In the genomic region with DNA sequence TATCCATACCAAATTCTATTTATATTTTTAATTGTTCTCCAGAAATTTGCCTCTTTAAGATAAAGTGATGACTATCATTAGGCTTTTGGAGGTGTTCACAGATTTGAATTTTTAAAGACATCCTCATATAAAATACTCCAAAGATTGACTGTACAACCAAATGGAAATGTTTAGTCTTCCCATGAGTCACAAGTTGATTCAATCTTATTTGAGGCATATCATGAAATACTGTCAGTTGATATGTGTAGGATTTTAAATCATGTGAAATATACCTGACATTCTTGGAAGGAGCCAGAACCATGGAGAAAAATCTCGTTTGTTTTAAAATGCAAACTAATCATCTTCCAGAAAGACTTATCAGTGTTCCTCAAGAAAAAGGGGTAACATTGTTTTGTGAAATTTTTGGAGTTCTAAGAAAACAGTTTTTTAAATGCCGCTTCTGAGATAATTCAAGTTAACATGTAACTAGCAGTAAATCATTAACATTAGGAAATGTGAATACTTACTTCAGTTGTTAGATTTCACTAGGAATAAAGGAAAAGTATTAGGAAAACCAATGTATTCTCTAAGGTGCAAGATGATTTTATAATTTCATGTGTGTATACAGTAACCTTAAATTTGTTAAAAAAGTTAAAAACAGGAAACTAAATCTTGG, we compare ENCODE assay signal across 21 cellular contexts. TPM values are rescaled to one million over a fixed set of nuclear protein-coding genes. Genes with fewer than 3 reads are reported as not detected.
DNase-seq lines count a peak whose midpoint lies in the region; ATAC-seq and TF ChIP-seq lines count a peak whose summit lies in the region.
"Had no signal": no experiment of that assay in that cellular context is flagged by ENCODE, and none has a peak within 500 bp of the region (broad histone marks: within the 10 kb centered on the region; RNA-seq: fewer than 3 reads in every experiment).

No MANE protein-coding gene starts in this region.

- no peaks in the 10 kb centered on the region for H3K9me3 ChIP-seq in A673 (ENCODE audit: low read depth, low read length, poor library complexity, severe bottlenecking)
- H3K9me3 ChIP-seq: left lung, SJSA1, stomach, uterus had no signal

- no peaks in the 10 kb centered on the region for H3K27me3 ChIP-seq in A673 (replicated peaks; ENCODE audit: insufficient read depth, low read depth, low read length, poor library complexity)
- H3K27me3 ChIP-seq in GM23338 (ENCODE audit: insufficient read depth): no peaks in the 10 kb centered on the region
- H3K27me3 ChIP-seq: left lung, SJSA1, stomach, uterus had no signal

- no peaks in the 10 kb centered on the region for H3K79me2 ChIP-seq in GM23338 (replicated peaks; ENCODE audit: insufficient read depth)

- CTCF ChIA-PET in A673 (lab: Charles Lee): no interaction called here

- POLR2A ChIA-PET in A673 (lab: Charles Lee; ENCODE audit: low non-redundant PET): no interaction called here

- peaks cover 8% of the 10 kb centered on the region for H3K4me1 ChIP-seq in A673 (ENCODE audit: insufficient read depth, low read length, poor library complexity, severe bottlenecking)
- H3K4me1 ChIP-seq in GM23338 (ENCODE audit: insufficient read depth): no peaks in the 10 kb centered on the region
- H3K4me1 ChIP-seq: SJSA1, uterus had no signal

- H3K27me3 Mint-ChIP-seq in GM23338 (ENCODE audit: insufficient read depth, low read depth, poor library complexity): peaks cover 1% of the 10 kb centered on the region
- no peaks in the 10 kb centered on the region for H3K27me3 Mint-ChIP-seq in activated naive CD8-positive, alpha-beta T cell treated with anti-CD3 and anti-CD28 coated beads for 36 hours

- peak overlapping the region; percentile 80 for H3K27ac Mint-ChIP-seq in GM23338
- H3K27ac Mint-ChIP-seq in activated naive CD8-positive, alpha-beta T cell treated with anti-CD3 and anti-CD28 coated beads for 36 hours: peak overlapping the region; percentile 25

- H3K36me3 Mint-ChIP-seq in GM23338 (ENCODE audit: low read depth): peaks cover 7% of the 10 kb centered on the region; the same call in 2 of the 3 replicates
- peaks cover 16% of the 10 kb centered on the region for H3K36me3 Mint-ChIP-seq in activated naive CD8-positive, alpha-beta T cell treated with anti-CD3 and anti-CD28 coated beads for 36 hours

- no peaks in the 10 kb centered on the region for H3K9me3 Mint-ChIP-seq in GM23338
- no peaks in the 10 kb centered on the region for H3K9me3 Mint-ChIP-seq in activated naive CD8-positive, alpha-beta T cell treated with anti-CD3 and anti-CD28 coated beads for 36 hours

- H3K36me3 ChIP-seq in A673 (ENCODE audit: insufficient read depth, low read length, poor library complexity, severe bottlenecking) (peaks cover 32% of the 10 kb centered on the region), GM23338 (ENCODE audit: insufficient read depth) (peaks cover 3% of the 10 kb centered on the region; the same call in 1 of the 2 replicates)
- H3K36me3 ChIP-seq: uterus had no signal

- DNase-seq in A673 (ENCODE audit: low spot score) (no peak), GM23338 (ENCODE audit: low spot score) (no peak), kidney tubule cell (ENCODE audit: low spot score) (peak; percentile 64), NCI-H1105 treated with DMSO at 0.1 percent for 48 hours (lab: John Stamatoyannopoulos, UW) (no peak), NCI-H1105 (lab: John Stamatoyannopoulos, UW) (no peak)
- DNase-seq in activated naive CD8-positive, alpha-beta T cell treated with anti-CD3 and anti-CD28 coated beads for 36 hours: no peak
- DNase-seq in effector CD4-positive, alpha-beta T cell: no peak
- DNase-seq: activated CD8-positive, alpha-beta memory T cell treated with anti-CD3 and anti-CD28 coated beads for 24 hours; activated gamma-delta T cell; KG1; left lung; NCI-H1436; NCI-H345; stomach; uterus had no signal

- no peak overlapping the region for H3K4me3 ChIP-seq in A673 (ENCODE audit: low read depth, low read length, poor library complexity, severe bottlenecking)
- no peak overlapping the region for H3K4me3 ChIP-seq in GM23338
- H3K4me3 ChIP-seq: coronary artery, left lung, SJSA1, smooth muscle cell, stomach, uterus had no signal

- intact Hi-C loops in A673 (cut with micrococcal nuclease; ENCODE audit: unreplicated experiment): loop anchor here (5.0 kb wide), 1 partner anchor 36 kb away; a partner anchor contains a TSS

- H3K27ac ChIP-seq in A673 (ENCODE audit: low read depth, low read length, poor library complexity, severe bottlenecking) (peak overlapping the region; percentile 41), GM23338 (ENCODE audit: low read depth) (peak overlapping the region; percentile 29; the same call in 1 of the 2 replicates)
- H3K27ac ChIP-seq: coronary artery, HL-60, left lung, SJSA1, uterus had no signal

- no peak for ATAC-seq in GM23338
- no peak for ATAC-seq in GM19455 (IDR thresholded peaks at IDR 0.05; ENCODE audit: unreplicated experiment)
- ATAC-seq: esophagus mucosa, left lung had no signal

- H3K4me2 ChIP-seq in GM23338: no peak overlapping the region
- H3K4me2 ChIP-seq: smooth muscle cell had no signal

- BruUV-seq in A673 (replicated peaks; lab: Mats Ljungman, UMichigan): no TSS peak

- no peak overlapping the region for H2AFZ ChIP-seq in GM23338

- H3K4me3 Mint-ChIP-seq in GM23338: no peak overlapping the region
- no peak overlapping the region for H3K4me3 Mint-ChIP-seq in activated naive CD8-positive, alpha-beta T cell treated with anti-CD3 and anti-CD28 coated beads for 36 hours

- H4K20me1 ChIP-seq in GM23338 (replicated peaks; ENCODE audit: insufficient read depth): no peaks in the 10 kb centered on the region; the same call in 1 of the 2 replicates

- TF ChIP-seq CTCF in A673 (conservative IDR thresholded peaks at IDR 0.05; ENCODE audit: low read depth, low read length): no peak
- TF ChIP-seq CTCF in GM23338 (conservative IDR thresholded peaks at IDR 0.05; ENCODE audit: low read depth in 2 of 2): no peak

- H3K9me2 ChIP-seq in GM23338 (ENCODE audit: insufficient read depth): no peaks in the 10 kb centered on the region

- H3K4me1 Mint-ChIP-seq in GM23338: peaks cover 5% of the 10 kb centered on the region; the same call in 2 of the 3 replicates
- peaks cover 18% of the 10 kb centered on the region for H3K4me1 Mint-ChIP-seq in activated naive CD8-positive, alpha-beta T cell treated with anti-CD3 and anti-CD28 coated beads for 36 hours

- no peaks in the 10 kb centered on the region for H3F3A ChIP-seq in GM23338 (replicated peaks; ENCODE audit: low read depth)

TF ChIP-seq in GM23338, 12 proteins besides CTCF, POLR2A, EP300 and RAD21 (continues in another document):
- TF ChIP-seq, protein P1, sequence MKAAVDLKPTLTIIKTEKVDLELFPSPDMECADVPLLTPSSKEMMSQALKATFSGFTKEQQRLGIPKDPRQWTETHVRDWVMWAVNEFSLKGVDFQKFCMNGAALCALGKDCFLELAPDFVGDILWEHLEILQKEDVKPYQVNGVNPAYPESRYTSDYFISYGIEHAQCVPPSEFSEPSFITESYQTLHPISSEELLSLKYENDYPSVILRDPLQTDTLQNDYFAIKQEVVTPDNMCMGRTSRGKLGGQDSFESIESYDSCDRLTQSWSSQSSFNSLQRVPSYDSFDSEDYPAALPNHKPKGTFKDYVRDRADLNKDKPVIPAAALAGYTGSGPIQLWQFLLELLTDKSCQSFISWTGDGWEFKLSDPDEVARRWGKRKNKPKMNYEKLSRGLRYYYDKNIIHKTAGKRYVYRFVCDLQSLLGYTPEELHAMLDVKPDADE (IDR thresholded peaks at IDR 0.05): no peak
- TF ChIP-seq CREB1 (CRISPR knock-in tag; IDR thresholded peaks at IDR 0.05; ENCODE audit: low read depth): no peak
- no peak for TF ChIP-seq STAT1 (IDR thresholded peaks at IDR 0.05; ENCODE audit: unreplicated experiment)
- TF ChIP-seq ZNF331 (CRISPR knock-in tag; IDR thresholded peaks at IDR 0.05; ENCODE audit: low read depth): no peak
- no peak for TF ChIP-seq JUNB (IDR thresholded peaks at IDR 0.05; ENCODE audit: unreplicated experiment)
- no peak for TF ChIP-seq EZH2phosphoT487 (IDR thresholded peaks at IDR 0.05; ENCODE audit: unreplicated experiment)

RNA-seq across cellular contexts. Expression of a gene that starts 36.6 kb away (rescaled TPM):
- total RNA-seq in A673 (2021): 318 and 337 TPM in 2 replicates
- total RNA-seq in GM23338 (2014; rRNA removed; shearing (Covaris generic)): 211 and 237 TPM in 2 replicates
- 188 and 198 TPM in 2 replicates for polyA plus RNA-seq in GM23338 (2016; fragmentation: Nextera tagmentation; extraction: Ambion mirVana)
- total RNA-seq in activated naive CD8-positive, alpha-beta T cell treated with anti-CD3 and anti-CD28 coated beads for 36 hours: 100 to 1,000 TPM; 192 to 193 TPM
